8 cellular contexts compared by ENCODE assay signal in genomic region chr4:77358315-77358928, GRCh38.
DNase-seq lines count a peak whose midpoint lies in the region; FAIRE-seq and TF ChIP-seq lines count a peak whose summit lies in the region.

No MANE protein-coding gene starts in this region.

- no peak overlapping the region for H3K27ac ChIP-seq in adrenal gland
- H3K27ac ChIP-seq in stomach = no peak overlapping the region

- TF ChIP-seq POLR2A in GM12891 (IDR thresholded peaks at IDR 0.05; ENCODE audit: low read depth, low read length) = no peak
- TF ChIP-seq POLR2A in adrenal gland (IDR thresholded peaks at IDR 0.05) = no peak
- no peak for TF ChIP-seq POLR2A in stomach (IDR thresholded peaks at IDR 0.05)

- peak; percentile 54 for FAIRE-seq in GM12891 (lab: Jason Lieb, UNC)

- H3K4me1 ChIP-seq in Loucy (ENCODE audit: insufficient read depth, low read length, poor library complexity, severe bottlenecking) (peaks cover 13% of the 10 kb centered on the region), adrenal gland (replicated peaks in 1 of 2) (no peaks in the 10 kb centered on the region), stomach (no peaks in the 10 kb centered on the region)

- 86 to 92% (median 90%) methylated on average over 2 of the region's 2 CpGs for WGBS in adrenal gland, 4 donors
- 79 to 90% (median 89%) methylated on average over 2 of the region's 2 CpGs for WGBS in stomach, 5 donors

- H3K27me3 ChIP-seq in Loucy (ENCODE audit: insufficient read depth, low read length, poor library complexity, severe bottlenecking) = no peaks in the 10 kb centered on the region
- H3K27me3 ChIP-seq in adrenal gland = no peaks in the 10 kb centered on the region
- no peaks in the 10 kb centered on the region for H3K27me3 ChIP-seq in stomach
- H3K27me3 ChIP-seq in MG63 = no peaks in the 10 kb centered on the region

- H3F3A ChIP-seq in Loucy (ENCODE audit: low read depth) = no peaks in the 10 kb centered on the region

- H3K4me3 ChIP-seq in Loucy (ENCODE audit: low read length, poor library complexity, severe bottlenecking) = no peak overlapping the region
- no peak overlapping the region for H3K4me3 ChIP-seq in adrenal gland
- H3K4me3 ChIP-seq in stomach = no peak overlapping the region
- no peak overlapping the region for H3K4me3 ChIP-seq in MG63

- no peaks in the 10 kb centered on the region for H3K9me2 ChIP-seq in Loucy (replicated peaks; ENCODE audit: low read depth, low read length)

- no peak for TF ChIP-seq EP300 in stomach (IDR thresholded peaks at IDR 0.05)

- intact Hi-C loops in adrenal gland (cut with DNase I) (loop anchor here (5.0 kb wide), 1 partner anchor 116 kb away; no protein-coding TSS in a partner anchor), stomach (cut with DNase I; ENCODE audit: low total_unique reads) (loop anchor here (5.0 kb wide), 1 partner anchor 121 kb away; no protein-coding TSS in a partner anchor)

- H2AFZ ChIP-seq in Loucy (ENCODE audit: low read length) = no peak overlapping the region

- H3K4me2 ChIP-seq in Loucy (ENCODE audit: low read depth, low read length, poor library complexity, severe bottlenecking) = no peak overlapping the region

- H4K20me1 ChIP-seq in Loucy (ENCODE audit: insufficient read depth, low read length, poor library complexity, severe bottlenecking) = no peaks in the 10 kb centered on the region

- H3K9me3 ChIP-seq in Loucy (ENCODE audit: insufficient read depth, low read depth, low read length) (no peaks in the 10 kb centered on the region), adrenal gland (replicated peaks in 1 of 3) (no peaks in the 10 kb centered on the region), stomach (no peaks in the 10 kb centered on the region), MG63 (no peaks in the 10 kb centered on the region)

- H3K79me2 ChIP-seq in Loucy (ENCODE audit: insufficient read depth, low read length) = no peaks in the 10 kb centered on the region

- peak; percentile 79 for TF ChIP-seq CTCF in Loucy (conservative IDR thresholded peaks at IDR 0.05; ENCODE audit: low read length)
- TF ChIP-seq CTCF in adrenal gland (IDR thresholded peaks at IDR 0.05) = peak; percentile 27 to 56 (median 38)
- peak in 4 of 7 experiments; percentile 18 to 60 (median 52) for TF ChIP-seq CTCF in stomach (IDR thresholded peaks at IDR 0.05)

- H3K36me3 ChIP-seq in Loucy (ENCODE audit: insufficient read depth, low read length) (no peaks in the 10 kb centered on the region), adrenal gland (replicated peaks in 1 of 2) (no peaks in the 10 kb centered on the region), stomach (no peaks in the 10 kb centered on the region), MG63 (no peaks in the 10 kb centered on the region)

- DNase-seq in Ammon's horn (ENCODE audit: low spot score) (peak; percentile 60), GM12891 (ENCODE audit: insufficient read length, low spot score) (peak; percentile 10), adrenal gland (peak in 3 of 7 donors; percentile 16 to 19 (median 17)), hepatic stellate cell (ENCODE audit: low spot score) (peak; percentile 29), stomach (no peak), MG63 (no peak)
- no peak for DNase-seq in stimulated activated naive CD4-positive, alpha-beta T cell treated with Interleukin-2 at 50 U/mL for 16 hours (lab: John Stamatoyannopoulos, UW)

- no peak overlapping the region for H3K9ac ChIP-seq in Loucy (ENCODE audit: low read depth, low read length, poor library complexity, severe bottlenecking)

TF ChIP-seq in GM12891, 5 proteins besides CTCF, POLR2A, EP300 and RAD21:
- TF ChIP-seq TAF1 (IDR thresholded peaks at IDR 0.05; ENCODE audit: low read depth, low read length) = no peak
- TF ChIP-seq PAX5 (IDR thresholded peaks at IDR 0.05; ENCODE audit: insufficient read depth, low read length, severe bottlenecking) = no peak
- TF ChIP-seq POU2F2 (IDR thresholded peaks at IDR 0.05; ENCODE audit: low read depth, low read length) = no peak
- no peak for TF ChIP-seq SPI1 (IDR thresholded peaks at IDR 0.05; ENCODE audit: low read depth, low read length)
- no peak for TF ChIP-seq POLR2AphosphoS5 (IDR thresholded peaks at IDR 0.05; ENCODE audit: low read depth, low read length)

Comparison
In these comparisons a context has a peak if more than half of its experiments do, and no peak if none do; other contexts are left out.
1. DNase-seq: peak in Ammon's horn (single experiment), GM12891 (single experiment) and hepatic stellate cell (single experiment); none in stomach (single experiment), stimulated activated naive CD4-positive, alpha-beta T cell treated with Interleukin-2 at 50 U/mL for 16 hours (single experiment) and MG63 (single experiment).
2. Peak in every context shown above with its lines, with median percentiles within 50 percentile points of each other: CTCF ChIP-seq.